7 cellular contexts compared by ENCODE assay signal in genomic region chr1:16249838-16250241, GRCh38. TPM values are rescaled to one million over a fixed set of nuclear protein-coding genes. Genes with fewer than 3 reads are reported as not detected.
DNase-seq lines count a peak whose midpoint lies in the region; ATAC-seq and TF ChIP-seq lines count a peak whose summit lies in the region.

No MANE protein-coding gene starts in this region.

- no peak for TF ChIP-seq CTCF in cardiac muscle cell (IDR thresholded peaks at IDR 0.05; ENCODE audit: low read depth, low read length)
- no peak for TF ChIP-seq CTCF in spleen (IDR thresholded peaks at IDR 0.05 in 8 of 11, conservative IDR thresholded peaks at IDR 0.05 in 3 of 11)

- no peak for ATAC-seq in GM21367 (IDR thresholded peaks at IDR 0.05; ENCODE audit: unreplicated experiment)

- H3K9me3 ChIP-seq in cardiac muscle cell (ENCODE audit: low read depth) (no peaks in the 10 kb centered on the region), spleen (no peaks in the 10 kb centered on the region)

- H3K4me1 ChIP-seq in cardiac muscle cell (ENCODE audit: low read depth) (peaks cover 25% of the 10 kb centered on the region), spleen (peaks cover 11 to 42% (median 22%) of the 10 kb centered on the region in 6 donors)

- H3K4me3 ChIP-seq in cardiac muscle cell (no peak overlapping the region), spleen (no peak overlapping the region)

- TF ChIP-seq POLR2A in spleen (IDR thresholded peaks at IDR 0.05), result no peak

- 37 to 54% (median 43%) methylated on average over 3 of the region's 3 CpGs for WGBS in spleen, 5 donors

- peak; percentile 71 for DNase-seq in HCEC 1CT
- DNase-seq in SHP77 (lab: John Stamatoyannopoulos, UW), result peak; percentile 27 to 31
- DNase-seq in cardiac muscle cell (ENCODE audit: low read depth in 1 of 2, low spot score in 1 of 2), result peak in 1 of 2 donors; percentile 93
- no peak for DNase-seq in spleen
- no peak for DNase-seq in T-helper 2 cell
- DNase-seq in NCI-H82 treated with DMSO at 0.1 percent for 48 hours (lab: John Stamatoyannopoulos, UW; ENCODE audit: unreplicated experiment), result no peak

- intact Hi-C loops in spleen (cut with DNase I; ENCODE audit: low total_unique reads), result loop anchor here (10.0 kb wide), 1 partner anchor 105 kb away; the partner anchor contains the start of gene FBXO42

- H3K36me3 ChIP-seq in cardiac muscle cell, result peaks cover 41% of the 10 kb centered on the region
- H3K36me3 ChIP-seq in spleen, result peaks cover 1 to 86% (median 41%) of the 10 kb centered on the region in 6 donors

- no peaks in the 10 kb centered on the region for H3K27me3 ChIP-seq in cardiac muscle cell
- no peaks in the 10 kb centered on the region for H3K27me3 ChIP-seq in spleen (replicated peaks in 1 of 7)

- H3K27ac ChIP-seq in cardiac muscle cell (peak overlapping the region; percentile 36), spleen (peak overlapping the region in 6 of 8 donors; percentile 8 to 67 (median 52))

RNA-seq across cellular contexts. Expression of gene CPLANE2, which starts 12.9 kb away (rescaled TPM):
- total RNA-seq in cardiac muscle cell (20.5 and 26.5 TPM in 2 replicates), spleen (1 to 10 TPM; 4.0 to 7.6 (median 5.3) TPM)
- polyA plus RNA-seq in cardiac muscle cell (7.2 and 9.1 TPM in 2 replicates), spleen (1 to 10 TPM; 2.1 to 6.1 (median 2.2) TPM)

RNA-seq across cellular contexts. Expression of gene ARHGEF19, which starts 37.4 kb away (rescaled TPM):
- total RNA-seq in cardiac muscle cell (3.5 and 4.0 TPM in 2 replicates), spleen (10 to 100 TPM in 1 of 7 donors, 1 to 10 TPM in 6; 3.5 to 12.9 (median 8.0) TPM)
- polyA plus RNA-seq in cardiac muscle cell (6.7 and 11.6 TPM in 2 replicates), spleen (1 to 10 TPM; 4.8 to 7.7 (median 6.4) TPM)

Comparison
In these comparisons a context has a peak if more than half of its experiments do, and no peak if none do; other contexts are left out.
1. DNase-seq: peak in HCEC 1CT (single experiment) and SHP77 (2 of 2); none in spleen (single experiment), T-helper 2 cell (0 of 5) and NCI-H82 treated with DMSO at 0.1 percent for 48 hours (single experiment).